Comparison of ENCODE assay signal across 9 cellular contexts in genomic region chrX:11148401-11148800, GRCh38.
"Had no signal": no experiment of that assay in that cellular context is flagged by ENCODE, and none has a peak within 500 bp of the region (broad histone marks: within the 10 kb centered on the region; RNA-seq: fewer than 3 reads in every experiment).

No MANE protein-coding gene starts in this region.

- H3K9me3 ChIP-seq: HAP-1 had no signal

- ATAC-seq: GM23338, HCT116 had no signal

- H3K4me3 Mint-ChIP-seq: GM23338, H9, HFFc6 had no signal

- H3K36me3 ChIP-seq: HAP-1 had no signal

- DNase-seq: GM23248, GOT3, H7, H9, HCEC 1CT, HFFc6 had no signal

- H3K4me3 ChIP-seq: GM23248, GM23338, HAP-1 had no signal

- H3K27ac ChIP-seq: GM23248 had no signal

- H3K9me3 Mint-ChIP-seq: GM23338, HFFc6 had no signal

- H3K27ac Mint-ChIP-seq: GM23338, H9, HFFc6 had no signal
